Comparison of ENCODE assay signal across 8 cellular contexts in genomic region chr6:113969888-113970807, GRCh38. TPM values are rescaled to one million over a fixed set of nuclear protein-coding genes. Genes with fewer than 3 reads are reported as not detected.
DNase-seq lines count a peak whose midpoint lies in the region; ATAC-seq, FAIRE-seq and TF ChIP-seq lines count a peak whose summit lies in the region.

No MANE protein-coding gene starts in this region.

- H4K20me1 ChIP-seq in KMS-11 (ENCODE audit: insufficient read depth) (peaks cover 30% of the 10 kb centered on the region), astrocyte (ENCODE audit: insufficient read depth, low read length) (peaks cover 49% of the 10 kb centered on the region)

- peak; percentile 45 for ATAC-seq in GM21723 (IDR thresholded peaks at IDR 0.05; ENCODE audit: unreplicated experiment)

- H3K36me3 ChIP-seq in KMS-11 (ENCODE audit: insufficient read depth) (no peaks in the 10 kb centered on the region), astrocyte (ENCODE audit: insufficient read depth, low read length) (no peaks in the 10 kb centered on the region)

- peak overlapping the region; percentile 90 for H3K9ac ChIP-seq in KMS-11
- peak overlapping the region; percentile 96 for H3K9ac ChIP-seq in astrocyte (ENCODE audit: low read length)

- H3K4me3 Mint-ChIP-seq in T-helper 1 cell treated with Interleukin-12 subunit alpha and Interleukin-12 subunit beta and Interleukin-4 antibody, amounts not matched to agents 30 μg/mL and 1 μg/mL, for 36 hours = peak overlapping the region; percentile 93
- peak overlapping the region; percentile 93 for H3K4me3 Mint-ChIP-seq in astrocyte (ENCODE audit: unreplicated experiment)

- H3K27me3 ChIP-seq in KMS-11 (ENCODE audit: insufficient read depth, low read depth) = no peaks in the 10 kb centered on the region
- H3K27me3 ChIP-seq in astrocyte (ENCODE audit: insufficient read depth, low read length) = no peaks in the 10 kb centered on the region

- H3K4me1 ChIP-seq in KMS-11 (ENCODE audit: low read depth, poor library complexity, severe bottlenecking) (peaks cover 23% of the 10 kb centered on the region), astrocyte (ENCODE audit: insufficient read depth, low read length) (peaks cover 12% of the 10 kb centered on the region)

- H3K27me3 Mint-ChIP-seq in T-helper 1 cell treated with Interleukin-12 subunit alpha and Interleukin-12 subunit beta and Interleukin-4 antibody, amounts not matched to agents 30 μg/mL and 1 μg/mL, for 36 hours (ENCODE audit: low read depth) = peaks cover 4% of the 10 kb centered on the region
- no peaks in the 10 kb centered on the region for H3K27me3 Mint-ChIP-seq in astrocyte (ENCODE audit: low read depth, unreplicated experiment)

- H3K27ac ChIP-seq in KMS-11 = peak overlapping the region; percentile 86
- peak overlapping the region; percentile 95 for H3K27ac ChIP-seq in astrocyte (ENCODE audit: low read depth, low read length)

- H3K4me3 ChIP-seq in KMS-11 (IDR thresholded peaks at IDR 0.05; ENCODE audit: insufficient read depth, low read depth, low read length) = no peak overlapping the region
- peak overlapping the region; percentile 82 for H3K4me3 ChIP-seq in astrocyte (ENCODE audit: insufficient read depth, low read depth, low read length)

- no peaks in the 10 kb centered on the region for H3K9me3 Mint-ChIP-seq in T-helper 1 cell treated with Interleukin-12 subunit alpha and Interleukin-12 subunit beta and Interleukin-4 antibody, amounts not matched to agents 30 μg/mL and 1 μg/mL, for 36 hours
- H3K9me3 Mint-ChIP-seq in astrocyte (ENCODE audit: unreplicated experiment) = no peaks in the 10 kb centered on the region

- H3K4me2 ChIP-seq in KMS-11 (peak overlapping the region; percentile 78), astrocyte (ENCODE audit: low read length) (peak overlapping the region; percentile 90)

- DNase-seq in EH (ENCODE audit: low read depth) = peak; percentile 54
- DNase-seq in astrocyte (ENCODE audit: low read depth) = peak; percentile 35
- peak in 41 of 51 donors; percentile 3 to 76 (median 38) for DNase-seq in hypothalamus (lab: John Stamatoyannopoulos, UW)
- DNase-seq in retina = peak; percentile 89
- DNase-seq in dedifferentiated amniotic fluid mesenchymal stem cell (ENCODE audit: extremely low spot score) = no peak

- no peaks in the 10 kb centered on the region for H3K9me3 ChIP-seq in astrocyte (ENCODE audit: insufficient read depth, low read depth, low read length)

- peak overlapping the region; percentile 82 for H3K27ac Mint-ChIP-seq in T-helper 1 cell treated with Interleukin-12 subunit alpha and Interleukin-12 subunit beta and Interleukin-4 antibody, amounts not matched to agents 30 μg/mL and 1 μg/mL, for 36 hours
- H3K27ac Mint-ChIP-seq in astrocyte (ENCODE audit: unreplicated experiment) = peak overlapping the region; percentile 92

- peaks cover 21% of the 10 kb centered on the region for H3K4me1 Mint-ChIP-seq in T-helper 1 cell treated with Interleukin-12 subunit alpha and Interleukin-12 subunit beta and Interleukin-4 antibody, amounts not matched to agents 30 μg/mL and 1 μg/mL, for 36 hours (ENCODE audit: low read depth)
- peaks cover 16% of the 10 kb centered on the region for H3K4me1 Mint-ChIP-seq in astrocyte (ENCODE audit: low read depth, unreplicated experiment)

- H2AFZ ChIP-seq in KMS-11 (ENCODE audit: low read depth) = peak overlapping the region; percentile 76
- H2AFZ ChIP-seq in astrocyte (ENCODE audit: low read depth, low read length) = peak overlapping the region; percentile 99

- no peak for FAIRE-seq in astrocyte (lab: Jason Lieb, UNC)

- H3K79me2 ChIP-seq in KMS-11 (ENCODE audit: insufficient read depth, low read depth) = peaks cover 54% of the 10 kb centered on the region
- H3K79me2 ChIP-seq in astrocyte (ENCODE audit: insufficient read depth, low read length) = peaks cover 61% of the 10 kb centered on the region

- TF ChIP-seq CTCF in KMS-11 (conservative IDR thresholded peaks at IDR 0.05; ENCODE audit: low read depth, low read length) = no peak
- TF ChIP-seq CTCF in astrocyte (IDR thresholded peaks at IDR 0.05; ENCODE audit: insufficient read depth, low read depth, low read length) = no peak

- peaks cover 4% of the 10 kb centered on the region for H3K36me3 Mint-ChIP-seq in T-helper 1 cell treated with Interleukin-12 subunit alpha and Interleukin-12 subunit beta and Interleukin-4 antibody, amounts not matched to agents 30 μg/mL and 1 μg/mL, for 36 hours (ENCODE audit: low read depth)
- no peaks in the 10 kb centered on the region for H3K36me3 Mint-ChIP-seq in astrocyte (ENCODE audit: low read depth, unreplicated experiment)

RNA-seq across cellular contexts. Expression of gene HDAC2, which starts 0.8 kb away (rescaled TPM):
- 173 and 179 TPM in 2 replicates for total RNA-seq in astrocyte
